ENCODE assay signal across 7 cellular contexts in the genomic region with DNA sequence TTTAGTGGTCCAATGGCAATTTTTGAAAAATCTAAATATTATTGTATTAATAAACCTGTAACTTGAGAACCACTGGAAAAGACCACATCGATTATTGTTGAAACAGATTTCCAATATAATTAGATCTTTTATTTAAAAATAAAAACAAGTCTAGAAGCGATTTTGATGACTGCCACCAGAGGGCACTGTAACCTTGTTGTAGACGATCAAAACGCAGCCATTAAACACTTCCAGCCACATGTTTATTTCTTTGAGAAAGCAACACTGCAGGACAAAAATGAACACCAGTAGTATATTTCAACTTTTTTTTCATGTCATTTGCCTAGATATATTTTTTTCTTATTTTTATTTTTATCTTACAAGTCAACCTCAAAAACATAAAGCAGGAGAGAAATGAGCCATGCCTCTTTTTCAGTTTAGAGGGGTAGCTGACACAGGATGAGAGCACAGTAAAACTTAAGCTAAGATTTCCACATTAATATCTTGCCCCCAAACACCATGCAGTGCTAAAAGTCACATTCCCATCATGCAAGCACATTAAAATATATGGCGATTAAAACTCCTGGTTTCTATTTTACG.
DNase-seq lines count a peak whose midpoint lies in the region; ATAC-seq and TF ChIP-seq lines count a peak whose summit lies in the region.

No MANE protein-coding gene starts in this region.

- no peaks in the 10 kb centered on the region for H3K27me3 ChIP-seq in GM06990 (replicated peaks; ENCODE audit: control insufficient read depth, insufficient read depth, low read length)

- no peaks in the 10 kb centered on the region for H3K36me3 ChIP-seq in GM06990 (ENCODE audit: control insufficient read depth, insufficient read depth, low read length)

- ATAC-seq in HG03571 (IDR thresholded peaks at IDR 0.05; ENCODE audit: unreplicated experiment), result no peak

- H3K4me3 ChIP-seq in GM06990 (replicated peaks; ENCODE audit: low read depth, low read length), result no peak overlapping the region

- TF ChIP-seq CTCF in GM06990 (IDR thresholded peaks at IDR 0.05; ENCODE audit: insufficient read depth, low read length, poor library complexity, severe bottlenecking), result peak; percentile 61

- DNase-seq in GM06990 (ENCODE audit: extremely low read depth, insufficient read length) (peak; percentile 11), NCI-H1417 (lab: John Stamatoyannopoulos, UW) (peak; percentile 49 to 88 (median 61)), T-helper 2 cell (peak in 4 of 5 experiments; percentile 38 to 69 (median 46)), astrocyte of the hippocampus (ENCODE audit: low read depth, low spot score) (peak; percentile 79), kidney glomerular epithelial cell (lab: John Stamatoyannopoulos, UW) (peak; percentile 43)
- DNase-seq in stimulated activated CD4-positive, alpha-beta T cell treated with anti-CD3 and anti-CD28 coated beads, TNF-alpha, amount 100 ng/mL, for 1 hour (ENCODE audit: low read depth in 3 of 3, low spot score in 1 of 3), result peak; percentile 6 to 35 (median 31)

Comparison
In these comparisons a context has a peak if more than half of its experiments do, and no peak if none do; other contexts are left out.
1. DNase-seq: peak in every context shown above with its lines; median percentile 79 in astrocyte of the hippocampus; 61 in NCI-H1417; 46 in T-helper 2 cell; 43 in kidney glomerular epithelial cell; 31 in stimulated activated CD4-positive, alpha-beta T cell treated with anti-CD3 and anti-CD28 coated beads, TNF-alpha, amount 100 ng/mL, for 1 hour; 11 in GM06990.